ENCODE assay signal across 28 cellular contexts in the genomic region with DNA sequence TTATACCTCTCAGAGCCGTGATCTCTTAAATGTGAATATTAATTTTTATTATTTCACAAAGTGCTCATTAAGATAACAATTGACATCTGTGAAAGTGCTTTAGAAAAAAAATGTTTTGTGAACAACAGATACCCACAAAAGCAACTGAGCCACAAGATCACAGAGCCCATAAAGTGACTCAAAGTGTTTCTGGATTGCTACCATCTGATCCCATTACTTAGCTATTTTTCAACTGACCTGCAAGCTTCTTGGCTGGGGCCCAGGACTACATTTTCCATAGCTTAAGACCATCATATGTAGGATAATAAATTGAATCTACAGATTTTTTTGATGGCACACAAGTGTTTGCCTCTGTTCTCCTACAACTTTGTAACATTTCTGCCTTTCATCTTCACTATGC.
DNase-seq lines count a peak whose midpoint lies in the region; ATAC-seq and TF ChIP-seq lines count a peak whose summit lies in the region.
"Had no signal": no experiment of that assay in that cellular context is flagged by ENCODE, and none has a peak within 500 bp of the region (broad histone marks: within the 10 kb centered on the region; RNA-seq: fewer than 3 reads in every experiment).

No MANE protein-coding gene starts in this region.

- no peak overlapping the region for H2BK120ac ChIP-seq in mesenchymal stem cell (ENCODE audit: low read depth, low read length)

- H3K9me3 ChIP-seq in GM23248 (ENCODE audit: low read depth) (no peaks in the 10 kb centered on the region), mesenchymal stem cell (ENCODE audit: control insufficient read depth, low read length) (no peaks in the 10 kb centered on the region), upper lobe of right lung (no peaks in the 10 kb centered on the region)
- H3K9me3 ChIP-seq: body of pancreas, neutrophil, psoas muscle had no signal

- no peaks in the 10 kb centered on the region for H3K79me2 ChIP-seq in GM23248 (ENCODE audit: insufficient read depth)

- no peak overlapping the region for H3K9ac ChIP-seq in GM23248
- H3K9ac ChIP-seq in mesenchymal stem cell (ENCODE audit: low read length): no peak overlapping the region
- H3K9ac ChIP-seq: KMS-11 had no signal

- H2AFZ ChIP-seq in GM23248 (no peak overlapping the region), mesenchymal stem cell (ENCODE audit: low read depth, low read length) (no peak overlapping the region)
- H2AFZ ChIP-seq: GM23338 had no signal

- H3K9me2 ChIP-seq in GM23248 (ENCODE audit: insufficient read depth): peaks cover 3% of the 10 kb centered on the region; the same call in 1 of the 2 replicates

- DNase-seq in AG10803 (ENCODE audit: low read depth) (peak; percentile 53), GM23248 (peak; percentile 60), mesenchymal stem cell (peak; percentile 22), upper lobe of right lung (no peak), NCI-H1092 treated with DMSO at 0.1 percent for 48 hours (lab: John Stamatoyannopoulos, UW) (no peak), cerebellum (ENCODE audit: low spot score) (no peak), LoVo (ENCODE audit: low spot score) (no peak)
- DNase-seq: activated CD4-positive, alpha-beta T cell treated with anti-CD3 and anti-CD28 coated beads for 1 hour; activated CD8-positive, alpha-beta memory T cell treated with anti-CD3 and anti-CD28 coated beads, Interleukin-2, amount 50 U/mL, for 48 hours; activated CD8-positive, alpha-beta T cell treated with anti-CD3 and anti-CD28 coated beads for 36 hours; activated naive CD4-positive, alpha-beta T cell treated with Interleukin-2 at 50 U/mL for 16 hours; body of pancreas; C1 segment of cervical spinal cord; GF-D8; NCI-H1417 treated with DMSO at 0.1 percent for 48 hours; NCI-H2081; NCI-H526 treated with DMSO at 0.1 percent for 48 hours; psoas muscle; Right ventricle myocardium superior; substantia nigra; T-helper 2 cell had no signal

- H3K4me1 ChIP-seq in GM23248 (ENCODE audit: insufficient read depth): peaks cover 39% of the 10 kb centered on the region
- H3K4me1 ChIP-seq in mesenchymal stem cell (ENCODE audit: control insufficient read depth, insufficient read depth, low read depth, low read length): no peaks in the 10 kb centered on the region
- H3K4me1 ChIP-seq in upper lobe of right lung: no peaks in the 10 kb centered on the region
- H3K4me1 ChIP-seq: body of pancreas, psoas muscle had no signal

- H2BK5ac ChIP-seq in mesenchymal stem cell (ENCODE audit: low read depth, low read length, poor library complexity, severe bottlenecking): no peak overlapping the region

- H3K36me3 ChIP-seq in GM23248 (ENCODE audit: low read depth) (no peaks in the 10 kb centered on the region), mesenchymal stem cell (ENCODE audit: control insufficient read depth in 1 of 2, insufficient read depth in 2 of 2, low read depth in 1 of 2, low read length in 2 of 2) (no peaks in the 10 kb centered on the region), upper lobe of right lung (no peaks in the 10 kb centered on the region)
- H3K36me3 ChIP-seq: neutrophil had no signal

- no peak overlapping the region for H4K91ac ChIP-seq in mesenchymal stem cell (ENCODE audit: low read length)

- ATAC-seq in SK-N-SH treated with all-trans-retinoic acid at 6 μM for 48 hours (peak; percentile 63), upper lobe of right lung (no peak)
- ATAC-seq: activated CD8-positive, alpha-beta T cell treated with anti-CD3 and anti-CD28 coated beads for 36 hours; body of pancreas; left lobe of liver; psoas muscle; stimulated activated memory B cell treated with anti-CD40 and anti-IgM and Interleukin-4, amounts not matched to agents 10 μg/mL and 1 μg/mL and 100 μg/mL, for 72 hours had no signal

- H3K14ac ChIP-seq in mesenchymal stem cell (ENCODE audit: low read length in 2 of 2): no peak overlapping the region

- H2AK5ac ChIP-seq in mesenchymal stem cell (ENCODE audit: low read length, severe bottlenecking): no peak overlapping the region

- no peak overlapping the region for H2BK15ac ChIP-seq in mesenchymal stem cell (ENCODE audit: low read depth, poor library complexity, severe bottlenecking)

- no peak for TF ChIP-seq CTCF in AG10803 (conservative IDR thresholded peaks at IDR 0.05; ENCODE audit: low read length)
- no peak for TF ChIP-seq CTCF in upper lobe of right lung (IDR thresholded peaks at IDR 0.05)

- WGBS in GM23248 (ENCODE audit: low coverage in 1 of 2, low lambda C conversion rate in 2 of 2, missing lambda C conversion rate in 2 of 2), 2 experiments: 43 to 59% methylated on average over 1 of the region's 1 CpG
- no CpG with 5 or more reads among the region's 1 CpG for WGBS in mesenchymal stem cell

- H3K79me1 ChIP-seq in mesenchymal stem cell (replicated peaks; ENCODE audit: low read length, poor library complexity, severe bottlenecking): no peaks in the 10 kb centered on the region

- H3K23ac ChIP-seq in mesenchymal stem cell (ENCODE audit: low read length in 2 of 2): no peak overlapping the region

- no peaks in the 10 kb centered on the region for H3K27me3 ChIP-seq in GM23248 (replicated peaks; ENCODE audit: insufficient read depth)
- H3K27me3 ChIP-seq in mesenchymal stem cell (ENCODE audit: control insufficient read depth in 1 of 2, insufficient read depth in 1 of 2, low read length in 2 of 2): no peaks in the 10 kb centered on the region
- H3K27me3 ChIP-seq in upper lobe of right lung: no peaks in the 10 kb centered on the region
- H3K27me3 ChIP-seq: body of pancreas, neutrophil had no signal

- H3K18ac ChIP-seq in mesenchymal stem cell (ENCODE audit: low read depth in 1 of 2, low read length in 2 of 2): no peak overlapping the region

- H3F3A ChIP-seq in GM23248 (ENCODE audit: insufficient read depth): peaks cover 27% of the 10 kb centered on the region

- no peak overlapping the region for H4K8ac ChIP-seq in mesenchymal stem cell (ENCODE audit: low read length)

- H3K4me2 ChIP-seq in GM23248 (ENCODE audit: unreplicated experiment) (peak overlapping the region; percentile 55), mesenchymal stem cell (ENCODE audit: low read length, poor library complexity, severe bottlenecking) (no peak overlapping the region)
- H3K4me2 ChIP-seq: GM23338, KMS-11 had no signal

- intact Hi-C loops in upper lobe of right lung (cut with DNase I): no loop called here

- H3K27ac ChIP-seq in GM23248 (peak overlapping the region; percentile 42), mesenchymal stem cell (ENCODE audit: low read length, poor library complexity, severe bottlenecking) (no peak overlapping the region), upper lobe of right lung (no peak overlapping the region)
- H3K27ac ChIP-seq: body of pancreas, HL-60, KMS-11, neutrophil, psoas muscle had no signal

- H3K4me3 ChIP-seq in AG10803 (ENCODE audit: low read length) (no peak overlapping the region), GM23248 (0 out of 2 replicates have a peak overlapping the region, but pooled peaks have one; percentile 17), mesenchymal stem cell (ENCODE audit: insufficient read depth in 1 of 2, low read depth in 1 of 2, low read length in 2 of 2) (no peak overlapping the region), upper lobe of right lung (no peak overlapping the region)
- H3K4me3 ChIP-seq: body of pancreas, GM23338, psoas muscle had no signal

- H3K4ac ChIP-seq in mesenchymal stem cell (ENCODE audit: low read depth in 1 of 2, low read length in 2 of 2): no peak overlapping the region

- in situ Hi-C loops in GM23248 (cut with MboI): no loop called here

- H2BK12ac ChIP-seq in mesenchymal stem cell (ENCODE audit: low read length in 2 of 2): no peak overlapping the region

- H4K20me1 ChIP-seq in GM23248 (ENCODE audit: insufficient read depth): no peaks in the 10 kb centered on the region

TF ChIP-seq in SK-N-SH treated with all-trans-retinoic acid at 6 μM for 48 hours, 23 proteins besides CTCF, POLR2A, EP300 and RAD21:
- no peak for TF ChIP-seq PPARA (CRISPR knock-in tag; IDR thresholded peaks at IDR 0.05; ENCODE audit: borderline replicate concordance)
- no peak for TF ChIP-seq SNAI2 (CRISPR knock-in tag; IDR thresholded peaks at IDR 0.05)
- no peak for TF ChIP-seq GLIS3 (CRISPR knock-in tag; IDR thresholded peaks at IDR 0.05)
- TF ChIP-seq TOX (CRISPR knock-in tag; IDR thresholded peaks at IDR 0.05; ENCODE audit: borderline replicate concordance): no peak
- TF ChIP-seq CSDC2 (CRISPR knock-in tag; IDR thresholded peaks at IDR 0.05): no peak
- no peak for TF ChIP-seq ARNTL (CRISPR knock-in tag; IDR thresholded peaks at IDR 0.05; ENCODE audit: borderline replicate concordance, low read depth)
- no peak for TF ChIP-seq ZNF565 (CRISPR knock-in tag; conservative IDR thresholded peaks at IDR 0.05; ENCODE audit: low read depth)
- TF ChIP-seq, protein P1, sequence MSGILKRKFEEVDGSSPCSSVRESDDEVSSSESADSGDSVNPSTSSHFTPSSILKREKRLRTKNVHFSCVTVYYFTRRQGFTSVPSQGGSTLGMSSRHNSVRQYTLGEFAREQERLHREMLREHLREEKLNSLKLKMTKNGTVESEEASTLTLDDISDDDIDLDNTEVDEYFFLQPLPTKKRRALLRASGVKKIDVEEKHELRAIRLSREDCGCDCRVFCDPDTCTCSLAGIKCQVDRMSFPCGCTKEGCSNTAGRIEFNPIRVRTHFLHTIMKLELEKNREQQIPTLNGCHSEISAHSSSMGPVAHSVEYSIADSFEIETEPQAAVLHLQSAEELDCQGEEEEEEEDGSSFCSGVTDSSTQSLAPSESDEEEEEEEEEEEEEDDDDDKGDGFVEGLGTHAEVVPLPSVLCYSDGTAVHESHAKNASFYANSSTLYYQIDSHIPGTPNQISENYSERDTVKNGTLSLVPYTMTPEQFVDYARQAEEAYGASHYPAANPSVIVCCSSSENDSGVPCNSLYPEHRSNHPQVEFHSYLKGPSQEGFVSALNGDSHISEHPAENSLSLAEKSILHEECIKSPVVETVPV (CRISPR knock-in tag; IDR thresholded peaks at IDR 0.05): no peak
- TF ChIP-seq OSR1 (CRISPR knock-in tag; IDR thresholded peaks at IDR 0.05): no peak
- no peak for TF ChIP-seq RARB (CRISPR knock-in tag; IDR thresholded peaks at IDR 0.05)
- no peak for TF ChIP-seq ZC3H10 (CRISPR knock-in tag; IDR thresholded peaks at IDR 0.05)

Comparison
In these comparisons a context has a peak if more than half of its experiments do, and no peak if none do; other contexts are left out.
1. DNase-seq: peak in AG10803 (single experiment), GM23248 (single experiment) and mesenchymal stem cell (single experiment); none in upper lobe of right lung (single experiment), NCI-H1092 treated with DMSO at 0.1 percent for 48 hours (single experiment), cerebellum (single experiment) and LoVo (single experiment).